1 cellular context compared by ENCODE assay signal in genomic region chr19:31261651-31262331, GRCh38.
A peak's percentile ranks its signal among the peaks of the same experiment; 100 is the strongest.
TF ChIP-seq lines count a peak whose summit lies in the region.

No MANE protein-coding gene starts in this region.

TF ChIP-seq in HEK293, 187 proteins besides CTCF, POLR2A, EP300 and RAD21 (continued from another document):
- TF ChIP-seq ZNF704 (tag by site-specific recombination; IDR thresholded peaks at IDR 0.05): no peak
- TF ChIP-seq SCRT2 (tag by site-specific recombination; IDR thresholded peaks at IDR 0.05): 0 out of 2 replicates have a peak, but pooled peaks have one; percentile 14
- TF ChIP-seq PRDM1 (tag by site-specific recombination; IDR thresholded peaks at IDR 0.05): 0 out of 2 replicates have a peak, but pooled peaks have one; percentile 7
- no peak for TF ChIP-seq ZNF16 (tag by site-specific recombination; IDR thresholded peaks at IDR 0.05; ENCODE audit: low read depth)
- no peak for TF ChIP-seq ZNF2 (tag by site-specific recombination; IDR thresholded peaks at IDR 0.05)
- no peak for TF ChIP-seq REST (tag by site-specific recombination; IDR thresholded peaks at IDR 0.05)
- no peak for TF ChIP-seq PBX3 (CRISPR knock-in tag; IDR thresholded peaks at IDR 0.05)
- TF ChIP-seq, protein P1, sequence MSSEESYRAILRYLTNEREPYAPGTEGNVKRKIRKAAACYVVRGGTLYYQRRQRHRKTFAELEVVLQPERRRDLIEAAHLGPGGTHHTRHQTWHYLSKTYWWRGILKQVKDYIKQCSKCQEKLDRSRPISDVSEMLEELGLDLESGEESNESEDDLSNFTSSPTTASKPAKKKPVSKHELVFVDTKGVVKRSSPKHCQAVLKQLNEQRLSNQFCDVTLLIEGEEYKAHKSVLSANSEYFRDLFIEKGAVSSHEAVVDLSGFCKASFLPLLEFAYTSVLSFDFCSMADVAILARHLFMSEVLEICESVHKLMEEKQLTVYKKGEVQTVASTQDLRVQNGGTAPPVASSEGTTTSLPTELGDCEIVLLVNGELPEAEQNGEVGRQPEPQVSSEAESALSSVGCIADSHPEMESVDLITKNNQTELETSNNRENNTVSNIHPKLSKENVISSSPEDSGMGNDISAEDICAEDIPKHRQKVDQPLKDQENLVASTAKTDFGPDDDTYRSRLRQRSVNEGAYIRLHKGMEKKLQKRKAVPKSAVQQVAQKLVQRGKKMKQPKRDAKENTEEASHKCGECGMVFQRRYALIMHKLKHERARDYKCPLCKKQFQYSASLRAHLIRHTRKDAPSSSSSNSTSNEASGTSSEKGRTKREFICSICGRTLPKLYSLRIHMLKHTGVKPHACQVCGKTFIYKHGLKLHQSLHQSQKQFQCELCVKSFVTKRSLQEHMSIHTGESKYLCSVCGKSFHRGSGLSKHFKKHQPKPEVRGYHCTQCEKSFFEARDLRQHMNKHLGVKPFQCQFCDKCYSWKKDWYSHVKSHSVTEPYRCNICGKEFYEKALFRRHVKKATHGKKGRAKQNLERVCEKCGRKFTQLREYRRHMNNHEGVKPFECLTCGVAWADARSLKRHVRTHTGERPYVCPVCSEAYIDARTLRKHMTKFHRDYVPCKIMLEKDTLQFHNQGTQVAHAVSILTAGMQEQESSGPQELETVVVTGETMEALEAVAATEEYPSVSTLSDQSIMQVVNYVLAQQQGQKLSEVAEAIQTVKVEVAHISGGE (tag by site-specific recombination; conservative IDR thresholded peaks at IDR 0.05; ENCODE audit: low read depth): no peak
- TF ChIP-seq ZNF785 (tag by site-specific recombination; IDR thresholded peaks at IDR 0.05): no peak
- no peak for TF ChIP-seq PATZ1 (tag by site-specific recombination; IDR thresholded peaks at IDR 0.05)
- no peak for TF ChIP-seq MYNN (tag by site-specific recombination; IDR thresholded peaks at IDR 0.05; ENCODE audit: borderline replicate concordance)
- no peak for TF ChIP-seq ZNF701 (tag by site-specific recombination; IDR thresholded peaks at IDR 0.05)
- no peak for TF ChIP-seq ZEB2 (tag by site-specific recombination; IDR thresholded peaks at IDR 0.05)
- TF ChIP-seq SP2 (tag by site-specific recombination; IDR thresholded peaks at IDR 0.05): no peak
- no peak for TF ChIP-seq ZNF629 (tag by site-specific recombination; IDR thresholded peaks at IDR 0.05)
- TF ChIP-seq MZF1 (tag by site-specific recombination; IDR thresholded peaks at IDR 0.05; ENCODE audit: borderline replicate concordance): no peak
- no peak for TF ChIP-seq ZNF394 (tag by site-specific recombination; IDR thresholded peaks at IDR 0.05; ENCODE audit: borderline replicate concordance)
- TF ChIP-seq ZNF670 (tag by site-specific recombination; IDR thresholded peaks at IDR 0.05; ENCODE audit: low read depth): no peak
- TF ChIP-seq ZNF518A (tag by site-specific recombination; conservative IDR thresholded peaks at IDR 0.05; ENCODE audit: low read depth): no peak
- peak; percentile 47; the same call in 1 of the 2 replicates for TF ChIP-seq ZBTB20 (tag by site-specific recombination; IDR thresholded peaks at IDR 0.05)
- no peak for TF ChIP-seq ZNF792 (tag by site-specific recombination; IDR thresholded peaks at IDR 0.05)
- TF ChIP-seq ZSCAN30 (tag by site-specific recombination; IDR thresholded peaks at IDR 0.05): 0 out of 2 replicates have a peak, but pooled peaks have one; percentile 9
- no peak for TF ChIP-seq ZNF548 (tag by site-specific recombination; IDR thresholded peaks at IDR 0.05)
- TF ChIP-seq SP3 (tag by site-specific recombination; IDR thresholded peaks at IDR 0.05): no peak
- peak; percentile 27; the same call in 1 of the 2 replicates for TF ChIP-seq PRDM10 (tag by site-specific recombination; IDR thresholded peaks at IDR 0.05)
- no peak for TF ChIP-seq ZNF174 (tag by site-specific recombination; IDR thresholded peaks at IDR 0.05)
- TF ChIP-seq ZSCAN16 (tag by site-specific recombination; IDR thresholded peaks at IDR 0.05): no peak
- no peak for TF ChIP-seq ZBTB26 (tag by site-specific recombination; optimal IDR thresholded peaks at IDR 0.05)
- TF ChIP-seq, protein P2, sequence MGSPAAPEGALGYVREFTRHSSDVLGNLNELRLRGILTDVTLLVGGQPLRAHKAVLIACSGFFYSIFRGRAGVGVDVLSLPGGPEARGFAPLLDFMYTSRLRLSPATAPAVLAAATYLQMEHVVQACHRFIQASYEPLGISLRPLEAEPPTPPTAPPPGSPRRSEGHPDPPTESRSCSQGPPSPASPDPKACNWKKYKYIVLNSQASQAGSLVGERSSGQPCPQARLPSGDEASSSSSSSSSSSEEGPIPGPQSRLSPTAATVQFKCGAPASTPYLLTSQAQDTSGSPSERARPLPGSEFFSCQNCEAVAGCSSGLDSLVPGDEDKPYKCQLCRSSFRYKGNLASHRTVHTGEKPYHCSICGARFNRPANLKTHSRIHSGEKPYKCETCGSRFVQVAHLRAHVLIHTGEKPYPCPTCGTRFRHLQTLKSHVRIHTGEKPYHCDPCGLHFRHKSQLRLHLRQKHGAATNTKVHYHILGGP (tag by site-specific recombination; IDR thresholded peaks at IDR 0.05): peak; percentile 60
- TF ChIP-seq ZNF184 (tag by site-specific recombination; IDR thresholded peaks at IDR 0.05): no peak
